Comparison of ENCODE assay signal across 1 cellular context in the genomic region with DNA sequence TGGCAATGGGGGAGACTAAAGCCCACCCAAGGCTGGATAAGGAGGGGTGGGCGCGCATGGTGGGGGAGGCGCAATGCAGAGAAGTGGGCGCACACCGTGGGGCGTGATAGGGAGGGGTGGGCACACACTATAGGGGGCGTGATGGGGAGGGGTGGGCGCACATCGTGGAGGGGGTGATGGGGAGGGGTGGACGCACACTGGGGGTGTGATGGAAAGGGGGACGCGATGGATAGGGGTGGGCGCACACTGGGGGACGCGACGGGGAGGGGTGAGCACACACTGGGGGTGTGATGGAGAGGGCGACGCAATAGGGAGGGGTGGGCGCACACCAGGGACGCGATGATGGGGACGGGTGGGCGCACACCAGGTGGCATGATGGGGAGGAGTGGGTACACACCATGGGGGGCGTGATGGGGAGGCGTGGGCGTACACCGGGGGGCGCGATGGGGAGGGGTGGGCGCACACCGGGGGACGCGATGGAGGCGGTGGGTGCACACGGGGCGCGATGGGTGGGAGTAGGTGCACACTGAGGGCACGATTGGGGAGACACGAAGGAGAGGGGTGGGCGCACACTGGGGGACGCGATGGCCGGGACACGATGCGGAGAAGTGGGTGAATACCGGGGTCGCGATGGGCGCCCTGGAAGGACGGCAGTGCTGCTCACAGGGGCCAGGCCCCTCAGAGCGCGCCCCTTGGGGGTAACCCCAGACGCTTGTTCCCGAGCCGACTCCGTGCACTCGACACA.
TF ChIP-seq lines count a peak whose summit lies in the region.

No MANE protein-coding gene starts in this region.

TF ChIP-seq in liver, 16 proteins besides CTCF, POLR2A, EP300 and RAD21 (continued from another document):
- TF ChIP-seq, protein P1, sequence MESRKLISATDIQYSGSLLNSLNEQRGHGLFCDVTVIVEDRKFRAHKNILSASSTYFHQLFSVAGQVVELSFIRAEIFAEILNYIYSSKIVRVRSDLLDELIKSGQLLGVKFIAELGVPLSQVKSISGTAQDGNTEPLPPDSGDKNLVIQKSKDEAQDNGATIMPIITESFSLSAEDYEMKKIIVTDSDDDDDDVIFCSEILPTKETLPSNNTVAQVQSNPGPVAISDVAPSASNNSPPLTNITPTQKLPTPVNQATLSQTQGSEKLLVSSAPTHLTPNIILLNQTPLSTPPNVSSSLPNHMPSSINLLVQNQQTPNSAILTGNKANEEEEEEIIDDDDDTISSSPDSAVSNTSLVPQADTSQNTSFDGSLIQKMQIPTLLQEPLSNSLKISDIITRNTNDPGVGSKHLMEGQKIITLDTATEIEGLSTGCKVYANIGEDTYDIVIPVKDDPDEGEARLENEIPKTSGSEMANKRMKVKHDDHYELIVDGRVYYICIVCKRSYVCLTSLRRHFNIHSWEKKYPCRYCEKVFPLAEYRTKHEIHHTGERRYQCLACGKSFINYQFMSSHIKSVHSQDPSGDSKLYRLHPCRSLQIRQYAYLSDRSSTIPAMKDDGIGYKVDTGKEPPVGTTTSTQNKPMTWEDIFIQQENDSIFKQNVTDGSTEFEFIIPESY (IDR thresholded peaks at IDR 0.05), result no peak
- TF ChIP-seq RXRA (IDR thresholded peaks at IDR 0.05) (no peak), NR2F2 (IDR thresholded peaks at IDR 0.05) (no peak)
- TF ChIP-seq, protein P2, sequence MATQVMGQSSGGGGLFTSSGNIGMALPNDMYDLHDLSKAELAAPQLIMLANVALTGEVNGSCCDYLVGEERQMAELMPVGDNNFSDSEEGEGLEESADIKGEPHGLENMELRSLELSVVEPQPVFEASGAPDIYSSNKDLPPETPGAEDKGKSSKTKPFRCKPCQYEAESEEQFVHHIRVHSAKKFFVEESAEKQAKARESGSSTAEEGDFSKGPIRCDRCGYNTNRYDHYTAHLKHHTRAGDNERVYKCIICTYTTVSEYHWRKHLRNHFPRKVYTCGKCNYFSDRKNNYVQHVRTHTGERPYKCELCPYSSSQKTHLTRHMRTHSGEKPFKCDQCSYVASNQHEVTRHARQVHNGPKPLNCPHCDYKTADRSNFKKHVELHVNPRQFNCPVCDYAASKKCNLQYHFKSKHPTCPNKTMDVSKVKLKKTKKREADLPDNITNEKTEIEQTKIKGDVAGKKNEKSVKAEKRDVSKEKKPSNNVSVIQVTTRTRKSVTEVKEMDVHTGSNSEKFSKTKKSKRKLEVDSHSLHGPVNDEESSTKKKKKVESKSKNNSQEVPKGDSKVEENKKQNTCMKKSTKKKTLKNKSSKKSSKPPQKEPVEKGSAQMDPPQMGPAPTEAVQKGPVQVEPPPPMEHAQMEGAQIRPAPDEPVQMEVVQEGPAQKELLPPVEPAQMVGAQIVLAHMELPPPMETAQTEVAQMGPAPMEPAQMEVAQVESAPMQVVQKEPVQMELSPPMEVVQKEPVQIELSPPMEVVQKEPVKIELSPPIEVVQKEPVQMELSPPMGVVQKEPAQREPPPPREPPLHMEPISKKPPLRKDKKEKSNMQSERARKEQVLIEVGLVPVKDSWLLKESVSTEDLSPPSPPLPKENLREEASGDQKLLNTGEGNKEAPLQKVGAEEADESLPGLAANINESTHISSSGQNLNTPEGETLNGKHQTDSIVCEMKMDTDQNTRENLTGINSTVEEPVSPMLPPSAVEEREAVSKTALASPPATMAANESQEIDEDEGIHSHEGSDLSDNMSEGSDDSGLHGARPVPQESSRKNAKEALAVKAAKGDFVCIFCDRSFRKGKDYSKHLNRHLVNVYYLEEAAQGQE (IDR thresholded peaks at IDR 0.05), result no peak
